In genomic region chr11:102479733-102480132, GRCh38 we compare ENCODE assay signal across 24 cellular contexts. TPM values are rescaled to one million over a fixed set of nuclear protein-coding genes. Genes with fewer than 3 reads are reported as not detected.
"Had no signal": no experiment of that assay in that cellular context is flagged by ENCODE, and none has a peak within 500 bp of the region (broad histone marks: within the 10 kb centered on the region; RNA-seq: fewer than 3 reads in every experiment).

No MANE protein-coding gene starts in this region.

- H3K4me3 Mint-ChIP-seq: activated CD8-positive, alpha-beta T cell treated with anti-CD3 and anti-CD28 coated beads, Interleukin-2, amount 10 ng/mL, durations not matched to agents 7 days and 5 days; activated naive CD8-positive, alpha-beta T cell; activated T-helper 1 cell treated with anti-CD3 and anti-CD28 coated beads, Interleukin-12 subunit alpha, Interleukin-12 subunit beta, Interleukin-2, Interleukin-4 antibody, amounts not matched to agents 30 ng/mL and 10 ng/mL and 1 ng/mL, durations not matched to agents 14 hours and 24 hours and 36 hours; immature natural killer cell; natural killer cell; type B pancreatic cell had no signal

- H3K27me3 ChIP-seq: adrenal gland, foreskin keratinocyte, vagina had no signal

- H3K27me3 Mint-ChIP-seq: activated naive CD8-positive, alpha-beta T cell; progenitor cell of endocrine pancreas; type B pancreatic cell had no signal

- H3K36me3 ChIP-seq: adrenal gland, lower lobe of right lung, thoracic aorta, vagina had no signal

- H3K4me1 ChIP-seq: adrenal gland had no signal

- H3K27ac ChIP-seq: adrenal gland, foreskin keratinocyte, lower lobe of right lung, thoracic aorta, vagina had no signal

- DNase-seq: activated CD4-positive, alpha-beta T cell treated with anti-CD3 and anti-CD28 coated beads, Interleukin-2, amount 50 U/mL, for 1 hour; activated CD8-positive, alpha-beta T cell treated with anti-CD3 and anti-CD28 coated beads, Interleukin-2, amount 10 ng/mL, durations not matched to agents 7 days and 5 days; activated gamma-delta T cell treated with Interleukin-2 at 50 U/mL for 16 hours; adrenal gland; cortex of kidney; foreskin keratinocyte; immature natural killer cell; lower lobe of right lung; natural killer cell; retina; stimulated activated CD4-positive, alpha-beta T cell treated with anti-CD3 and anti-CD28 coated beads, Interleukin-2, amount 100 ng/mL, for 48 hours; stimulated activated CD8-positive, alpha-beta memory T cell treated with anti-CD3 and anti-CD28 coated beads, Interleukin-4, amount 100 ng/mL, for 48 hours; stimulated activated naive CD4-positive, alpha-beta T cell treated with Interleukin-2 at 50 U/mL for 16 hours had no signal

- FAIRE-seq: endometrium had no signal

- H3K27ac Mint-ChIP-seq: activated CD8-positive, alpha-beta T cell treated with anti-CD3 and anti-CD28 coated beads, Interleukin-2, amount 10 ng/mL, durations not matched to agents 7 days and 5 days; activated naive CD8-positive, alpha-beta T cell; activated T-helper 1 cell treated with anti-CD3 and anti-CD28 coated beads, Interleukin-12 subunit alpha, Interleukin-12 subunit beta, Interleukin-2, Interleukin-4 antibody, amounts not matched to agents 30 ng/mL and 10 ng/mL and 1 ng/mL, durations not matched to agents 14 hours and 24 hours and 36 hours; immature natural killer cell; natural killer cell; progenitor cell of endocrine pancreas had no signal

- H3K36me3 Mint-ChIP-seq: activated naive CD8-positive, alpha-beta T cell; natural killer cell; type B pancreatic cell had no signal

- H3K9me3 Mint-ChIP-seq: activated T-helper 1 cell treated with anti-CD3 and anti-CD28 coated beads, Interleukin-12 subunit alpha, Interleukin-12 subunit beta, Interleukin-2, Interleukin-4 antibody, amounts not matched to agents 30 ng/mL and 10 ng/mL and 1 ng/mL, durations not matched to agents 14 hours and 24 hours and 36 hours; immature natural killer cell; natural killer cell; type B pancreatic cell had no signal

- H3K4me3 ChIP-seq: adrenal gland, lower lobe of right lung, thoracic aorta, vagina had no signal

- ATAC-seq: activated CD4-positive, CD25-positive, alpha-beta regulatory T cell treated with anti-CD3 and anti-CD28 coated beads, Interleukin-2, amount 50 U/mL, for 24 hours; activated CD8-positive, alpha-beta T cell treated with anti-CD3 and anti-CD28 coated beads, Interleukin-2, amount 10 ng/mL, durations not matched to agents 7 days and 5 days; foreskin keratinocyte; left lobe of liver; lower lobe of right lung; natural killer cell had no signal

- H3K9me3 ChIP-seq: adrenal gland, lower lobe of right lung, thoracic aorta, vagina had no signal

RNA-seq across cellular contexts. Expression of gene MMP7, which starts 50.8 kb away (rescaled TPM):
- total RNA-seq: activated CD8-positive, alpha-beta T cell treated with anti-CD3 and anti-CD28 coated beads, Interleukin-2, amount 10 ng/mL, durations not matched to agents 7 days and 5 days; activated T-helper 1 cell treated with anti-CD3 and anti-CD28 coated beads, Interleukin-12 subunit alpha, Interleukin-12 subunit beta, Interleukin-2, Interleukin-4 antibody, amounts not matched to agents 30 ng/mL and 10 ng/mL and 1 ng/mL, durations not matched to agents 14 hours and 24 hours and 36 hours; cerebellum; natural killer cell; progenitor cell of endocrine pancreas; T-helper 2 cell treated with Interferon-gamma antibody and Interleukin-4, amounts not matched to agents 100 ng/mL and 5 ng/mL, for 36 hours; thoracic aorta had no signal
- polyA plus RNA-seq: adrenal gland, foreskin keratinocyte, immature natural killer cell had no signal
